16 cellular contexts compared by ENCODE assay signal in genomic region chr21:31482460-31482859, GRCh38.
"Had no signal": no experiment of that assay in that cellular context is flagged by ENCODE, and none has a peak within 500 bp of the region (broad histone marks: within the 10 kb centered on the region; RNA-seq: fewer than 3 reads in every experiment).

No MANE protein-coding gene starts in this region.

- H3K4me1 ChIP-seq: body of pancreas, heart right ventricle, lower lobe of right lung, sigmoid colon, upper lobe of left lung had no signal

- H3K4me2 ChIP-seq: smooth muscle cell had no signal

- H3K27ac ChIP-seq: body of pancreas, cardiac muscle cell, heart right ventricle, lower lobe of right lung, sigmoid colon, thoracic aorta, upper lobe of left lung had no signal

- H3K4me3 ChIP-seq: body of pancreas, cardiac muscle cell, heart right ventricle, lower lobe of right lung, sigmoid colon, smooth muscle cell, thoracic aorta, upper lobe of left lung had no signal

- DNase-seq: activated gamma-delta T cell treated with Interleukin-2 at 50 U/mL for 16 hours; activated T-cell treated with anti-CD3 and anti-CD28 coated beads, Interleukin-2, amount 50 U/mL, for 1 hour; body of pancreas; effector CD4-positive, alpha-beta T cell; foreskin fibroblast; heart right ventricle; lower lobe of right lung; naive thymus-derived CD4-positive, alpha-beta T cell; sigmoid colon; stimulated activated CD4-positive, alpha-beta T cell treated with anti-CD3 and anti-CD28 coated beads, Interleukin-15, amount 100 ng/mL, for 24 hours; stimulated activated CD8-positive, alpha-beta memory T cell treated with anti-CD3 and anti-CD28 coated beads, Interleukin-4, amount 100 ng/mL, for 48 hours; stimulated activated naive B cell treated with anti-CD40 and anti-IgM and Interleukin-4, amounts not matched to agents 10 μg/mL and 1 μg/mL and 100 μg/mL, for 72 hours had no signal

- ATAC-seq: body of pancreas; heart right ventricle; lower lobe of right lung; naive thymus-derived CD4-positive, alpha-beta T cell; stimulated activated naive B cell treated with anti-CD40 and anti-IgM and Interleukin-4, amounts not matched to agents 10 μg/mL and 1 μg/mL and 100 μg/mL, for 72 hours had no signal

- H3K36me3 ChIP-seq: cardiac muscle cell, heart right ventricle, lower lobe of right lung, sigmoid colon, thoracic aorta, upper lobe of left lung had no signal

- H3K27me3 ChIP-seq: body of pancreas, cardiac muscle cell, heart right ventricle, sigmoid colon, upper lobe of left lung had no signal
